23 cellular contexts compared by ENCODE assay signal in the genomic region with DNA sequence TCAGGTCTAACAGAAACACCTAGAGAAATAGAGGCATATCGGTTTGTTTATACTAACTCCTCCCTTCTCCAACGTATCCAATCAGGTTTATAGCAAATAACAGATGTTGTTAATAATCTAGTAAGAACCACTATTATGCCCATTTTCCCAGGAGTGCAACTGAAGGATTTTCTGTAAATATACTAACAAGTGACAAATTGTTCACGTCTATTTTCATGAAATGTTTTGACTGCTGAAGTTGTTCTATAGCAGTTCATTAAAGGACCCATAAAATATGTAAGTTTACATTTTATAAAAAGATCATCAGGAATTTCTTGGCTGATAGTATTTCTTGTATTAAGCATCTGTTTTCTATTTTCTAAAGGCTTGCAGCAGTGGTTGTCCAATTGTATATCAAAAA.
"Had no signal": no experiment of that assay in that cellular context is flagged by ENCODE, and none has a peak within 500 bp of the region (broad histone marks: within the 10 kb centered on the region; RNA-seq: fewer than 3 reads in every experiment).

No MANE protein-coding gene starts in this region.

- H3K9ac ChIP-seq: parathyroid adenoma had no signal

- H3K36me3 ChIP-seq: lower lobe of right lung, neutrophil, prostate gland, sigmoid colon, spleen, thoracic aorta, tibial nerve, upper lobe of left lung had no signal

- H3K27me3 ChIP-seq: neutrophil, sigmoid colon, spleen, tibial nerve, upper lobe of left lung had no signal

- DNase-seq: effector memory CD8-positive, alpha-beta T cell; hypothalamus; immature natural killer cell; islet precursor cell; left colon; left ventricle myocardium superior; lower lobe of right lung; natural killer cell; right cardiac atrium; sigmoid colon; spleen; stimulated activated CD4-positive, alpha-beta T cell treated with anti-CD3 and anti-CD28 coated beads, Interleukin-2, amount 100 ng/mL, for 48 hours; stimulated activated naive B cell treated with anti-CD40 and anti-IgM and Interleukin-4, amounts not matched to agents 10 μg/mL and 1 μg/mL and 100 μg/mL, for 72 hours; upper lobe of left lung had no signal

- H3K9me3 ChIP-seq: lower lobe of right lung, neutrophil, prostate gland, sigmoid colon, spleen, thoracic aorta, tibial nerve, upper lobe of left lung had no signal

- FAIRE-seq: frontal cortex, urothelium cell line had no signal

- H3K4me3 ChIP-seq: coronary artery, lower lobe of right lung, prostate gland, sigmoid colon, skin epidermis, spleen, thoracic aorta, tibial nerve, upper lobe of left lung had no signal

- H3K27ac ChIP-seq: coronary artery, lower lobe of right lung, neutrophil, parathyroid adenoma, prostate gland, sigmoid colon, skin epidermis, spleen, thoracic aorta, tibial nerve, upper lobe of left lung had no signal

- H3K4me1 ChIP-seq: lower lobe of right lung, parathyroid adenoma, prostate gland, sigmoid colon, spleen, tibial nerve, upper lobe of left lung had no signal
